Comparison of ENCODE assay signal across 17 cellular contexts in the genomic region with DNA sequence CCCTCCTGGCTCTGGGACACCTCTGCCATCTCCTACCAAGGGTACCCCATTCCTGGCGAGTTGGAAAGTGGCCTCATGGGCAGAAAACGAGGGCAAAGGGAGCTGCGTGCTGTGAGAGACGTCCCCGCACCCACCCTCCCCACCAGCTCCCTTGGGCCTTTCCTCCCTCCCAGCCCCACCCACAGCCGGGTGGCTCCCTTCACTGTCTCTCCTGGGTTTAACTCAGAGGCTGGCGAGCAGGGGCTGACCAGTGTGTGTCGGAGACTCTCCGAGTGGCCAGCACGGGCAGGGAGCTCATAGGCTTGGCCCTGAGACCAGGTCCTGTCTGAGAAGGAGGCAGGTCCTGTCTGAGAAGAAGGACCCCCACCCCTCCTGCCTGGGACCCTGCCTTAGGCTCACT. TPM values are rescaled to one million over a fixed set of nuclear protein-coding genes. Genes with fewer than 3 reads are reported as not detected.
DNase-seq lines count a peak whose midpoint lies in the region; ATAC-seq, FAIRE-seq and TF ChIP-seq lines count a peak whose summit lies in the region.
"Had no signal": no experiment of that assay in that cellular context is flagged by ENCODE, and none has a peak within 500 bp of the region (broad histone marks: within the 10 kb centered on the region; RNA-seq: fewer than 3 reads in every experiment).

No MANE protein-coding gene starts in this region.

- H3K4me3 ChIP-seq in BLaER1: no peak overlapping the region
- H3K4me3 ChIP-seq in K562: no peak overlapping the region
- no peak overlapping the region for H3K4me3 ChIP-seq in mucosa of descending colon
- peak overlapping the region; percentile 40 for H3K4me3 ChIP-seq in thoracic aorta
- H3K4me3 ChIP-seq: BLaER1 treated with 17β-estradiol and CSF1 and Interleukin-3, amounts not matched to agents 10 nM and 100 nM; HAP-1 had no signal

- H2AFZ ChIP-seq in K562 (ENCODE audit: low read depth, low read length): no peak overlapping the region

- FAIRE-seq in K562 (lab: Jason Lieb, UNC): no peak

- no peak for TF ChIP-seq RAD21 in K562 (CRISPR knock-in tag; conservative IDR thresholded peaks at IDR 0.05 in 1 of 2, IDR thresholded peaks at IDR 0.05 in 1 of 2)

- no peaks in the 10 kb centered on the region for H3K79me2 ChIP-seq in K562 (ENCODE audit: control insufficient read depth, insufficient read depth, low read length)

- H3K9ac ChIP-seq in BLaER1: no peak overlapping the region
- no peak overlapping the region for H3K9ac ChIP-seq in K562 (ENCODE audit: insufficient read depth in 1 of 2, low read depth in 2 of 2, low read length in 2 of 2)
- H3K9ac ChIP-seq: BLaER1 treated with 17β-estradiol and CSF1 and Interleukin-3, amounts not matched to agents 10 nM and 100 nM had no signal

- peaks cover 4% of the 10 kb centered on the region for H3K9me1 ChIP-seq in K562 (ENCODE audit: control insufficient read depth, insufficient read depth, low read length)

- ATAC-seq in K562 (no peak), mucosa of descending colon (no peak), thoracic aorta (ENCODE audit: insufficient number of reproducible peaks, low FRiP score, low read depth) (no peak), GM19328 (IDR thresholded peaks at IDR 0.05; ENCODE audit: unreplicated experiment) (no peak)

- H3K27ac ChIP-seq in BLaER1: no peak overlapping the region
- no peak overlapping the region for H3K27ac ChIP-seq in K562 (ENCODE audit: extremely low read depth, low read depth, low read length)
- H3K27ac ChIP-seq in thoracic aorta: peak overlapping the region; percentile 46 to 86
- H3K27ac ChIP-seq: BLaER1 treated with 17β-estradiol and CSF1 and Interleukin-3, amounts not matched to agents 10 nM and 100 nM had no signal

- DNase-seq in K562 (ENCODE audit: extremely low read depth in 1 of 4, low spot score in 3 of 4): no peak
- peak; percentile 11 to 56 (median 47) for DNase-seq in mucosa of descending colon
- DNase-seq in thoracic aorta (ENCODE audit: low spot score): no peak
- no peak for DNase-seq in NCI-H524 (lab: John Stamatoyannopoulos, UW)
- DNase-seq in NCI-H2227 (lab: John Stamatoyannopoulos, UW; ENCODE audit: unreplicated experiment): no peak
- no peak for DNase-seq in H4 (ENCODE audit: low spot score)
- DNase-seq: 8988T, EL, MV-4-11, NCI-H1436, NCI-H2081, NCI-H2227 treated with DMSO at 0.1 percent for 48 hours, OCI-M1 had no signal

- H3K9me3 ChIP-seq in BLaER1 (peaks cover 13% of the 10 kb centered on the region), K562 (replicated peaks; ENCODE audit: control insufficient read depth, insufficient read depth, low read depth, low read length) (no peaks in the 10 kb centered on the region; the same call in none of the 2 replicates), mucosa of descending colon (no peaks in the 10 kb centered on the region), thoracic aorta (no peaks in the 10 kb centered on the region)
- H3K9me3 ChIP-seq: HAP-1 had no signal

- POLR2A ChIA-PET in K562 (lab: Yijun Ruan, JAX): interaction anchor here (0.6 to 1.2 kb wide), 3 partner anchors 11 to 748 kb away, joined by 3 to 4 read pairs (median 4); no protein-coding TSS in a partner anchor

- CTCF ChIA-PET in K562 (lab: Yijun Ruan, JAX; ENCODE audit: low intra/inter-chr PET ratio): no interaction called here

- H3K4me2 ChIP-seq in BLaER1: peak overlapping the region; percentile 17; the same call in 1 of the 2 replicates
- H3K4me2 ChIP-seq in K562 (ENCODE audit: insufficient read depth, low read length): no peak overlapping the region

- TF ChIP-seq EP300 in K562 (IDR thresholded peaks at IDR 0.05; ENCODE audit: low read length): no peak

- intact Hi-C loops in K562 (cut with micrococcal nuclease) (no loop called here), mucosa of descending colon (cut with DNase I, micrococcal nuclease) (no loop called here)

- H4K20me1 ChIP-seq in BLaER1 (peaks cover 16% of the 10 kb centered on the region), K562 (replicated peaks; ENCODE audit: control insufficient read depth, insufficient read depth, low read length) (peaks cover 12% of the 10 kb centered on the region)

- H3K27me3 ChIP-seq in BLaER1 (peaks cover 27% of the 10 kb centered on the region), K562 (ENCODE audit: control insufficient read depth in 2 of 2, insufficient read depth in 2 of 2, low read length in 2 of 2) (peaks cover 5 to 49% of the 10 kb centered on the region in 2 experiments), thoracic aorta (replicated peaks; ENCODE audit: insufficient read depth) (no peaks in the 10 kb centered on the region)

- no TSS peak for BruUV-seq in K562 (replicated peaks; lab: Mats Ljungman, UMichigan)

- H3K4me1 ChIP-seq in BLaER1 (peaks cover 54% of the 10 kb centered on the region), K562 (replicated peaks in 1 of 2; ENCODE audit: control insufficient read depth in 2 of 2, insufficient read depth in 2 of 2, low read length in 2 of 2) (peaks cover 13 to 61% of the 10 kb centered on the region in 2 experiments; a peak in 4 of 5 replicates), mucosa of descending colon (ENCODE audit: low read depth) (peaks cover 41% of the 10 kb centered on the region), thoracic aorta (ENCODE audit: control insufficient read depth in 1 of 2, low read depth in 2 of 2) (peaks cover 32 to 70% of the 10 kb centered on the region in 2 donors)
- H3K4me1 ChIP-seq: HAP-1 had no signal

- no peak for TF ChIP-seq POLR2A in K562 (conservative IDR thresholded peaks at IDR 0.05)

- TF ChIP-seq CTCF in K562 (IDR thresholded peaks at IDR 0.05 in 2 of 3, conservative IDR thresholded peaks at IDR 0.05 in 1 of 3; ENCODE audit: insufficient read depth in 2 of 3, low read depth in 1 of 3, low read length in 3 of 3): no peak
- no peak for TF ChIP-seq CTCF in mucosa of descending colon (IDR thresholded peaks at IDR 0.05)
- TF ChIP-seq CTCF in thoracic aorta (IDR thresholded peaks at IDR 0.05): no peak

- no peaks in the 10 kb centered on the region for H3K36me3 ChIP-seq in BLaER1
- H3K36me3 ChIP-seq in K562 (ENCODE audit: control insufficient read depth, insufficient read depth, low read length): no peaks in the 10 kb centered on the region
- H3K36me3 ChIP-seq in mucosa of descending colon (ENCODE audit: low read depth): no peaks in the 10 kb centered on the region
- no peaks in the 10 kb centered on the region for H3K36me3 ChIP-seq in thoracic aorta
- H3K36me3 ChIP-seq: BLaER1 treated with 17β-estradiol and CSF1 and Interleukin-3, amounts not matched to agents 10 nM and 100 nM; HAP-1 had no signal

- in situ Hi-C loops in K562 (cut with MboI): no loop called here

- WGBS in K562 (ENCODE audit: insufficient coverage, low coverage, missing lambda C conversion rate): 10% methylated on average over 6 of the region's 10 CpGs

TF ChIP-seq in K562, 482 proteins besides CTCF, POLR2A, EP300 and RAD21:
- no peak for TF ChIP-seq HNRNPLL (IDR thresholded peaks at IDR 0.05; ENCODE audit: low read depth, low read length, poor library complexity, severe bottlenecking)
- TF ChIP-seq, protein P1, sequence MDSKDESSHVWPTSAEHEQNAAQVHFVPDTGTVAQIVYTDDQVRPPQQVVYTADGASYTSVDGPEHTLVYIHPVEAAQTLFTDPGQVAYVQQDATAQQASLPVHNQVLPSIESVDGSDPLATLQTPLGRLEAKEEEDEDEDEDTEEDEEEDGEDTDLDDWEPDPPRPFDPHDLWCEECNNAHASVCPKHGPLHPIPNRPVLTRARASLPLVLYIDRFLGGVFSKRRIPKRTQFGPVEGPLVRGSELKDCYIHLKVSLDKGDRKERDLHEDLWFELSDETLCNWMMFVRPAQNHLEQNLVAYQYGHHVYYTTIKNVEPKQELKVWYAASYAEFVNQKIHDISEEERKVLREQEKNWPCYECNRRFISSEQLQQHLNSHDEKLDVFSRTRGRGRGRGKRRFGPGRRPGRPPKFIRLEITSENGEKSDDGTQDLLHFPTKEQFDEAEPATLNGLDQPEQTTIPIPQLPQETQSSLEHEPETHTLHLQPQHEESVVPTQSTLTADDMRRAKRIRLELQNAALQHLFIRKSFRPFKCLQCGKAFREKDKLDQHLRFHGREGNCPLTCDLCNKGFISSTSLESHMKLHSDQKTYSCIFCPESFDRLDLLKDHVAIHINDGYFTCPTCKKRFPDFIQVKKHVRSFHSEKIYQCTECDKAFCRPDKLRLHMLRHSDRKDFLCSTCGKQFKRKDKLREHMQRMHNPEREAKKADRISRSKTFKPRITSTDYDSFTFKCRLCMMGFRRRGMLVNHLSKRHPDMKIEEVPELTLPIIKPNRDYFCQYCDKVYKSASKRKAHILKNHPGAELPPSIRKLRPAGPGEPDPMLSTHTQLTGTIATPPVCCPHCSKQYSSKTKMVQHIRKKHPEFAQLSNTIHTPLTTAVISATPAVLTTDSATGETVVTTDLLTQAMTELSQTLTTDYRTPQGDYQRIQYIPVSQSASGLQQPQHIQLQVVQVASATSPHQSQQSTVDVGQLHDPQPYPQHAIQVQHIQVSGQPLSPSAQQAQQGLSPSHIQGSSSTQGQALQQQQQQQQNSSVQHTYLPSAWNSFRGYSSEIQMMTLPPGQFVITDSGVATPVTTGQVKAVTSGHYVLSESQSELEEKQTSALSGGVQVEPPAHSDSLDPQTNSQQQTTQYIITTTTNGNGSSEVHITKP (IDR thresholded peaks at IDR 0.05; ENCODE audit: partially characterized antibody): peak; percentile 37
- no peak for TF ChIP-seq TAL1 (IDR thresholded peaks at IDR 0.05)

RNA-seq across cellular contexts. Expression of a gene that starts 26.1 kb away (rescaled TPM):
- 12.2 and 22.8 TPM in 2 replicates for total RNA-seq in K562 (2011; cell fraction: chromatin; rRNA removed; ENCODE audit: low replicate concordance)
- total RNA-seq in K562 (2011; cell fraction: nucleolus; rRNA removed): 23.4 and 25.7 TPM in 2 replicates
- total RNA-seq in K562 (2011; cell fraction: nucleoplasm; rRNA removed): 12.5 and 12.8 TPM in 2 replicates
- total RNA-seq in K562 (2014; rRNA removed) (28.2 and 34.9 TPM in 2 replicates), K562 (2014; rRNA removed; fragmentation: Illumina TruSeq; extraction: Trizol) (2.2 and 2.3 TPM in 2 replicates), K562 (2015; rRNA removed; fragmentation: Illumina TruSeq; extraction: Trizol) (10.7 and 14.2 TPM in 2 replicates), K562 (2021) (25.7 and 31.8 TPM in 2 replicates), mucosa of descending colon (100 to 1,000 TPM in 2 of 3 donors, 10 to 100 TPM in 1; 78.6 to 134 (median 116) TPM), thoracic aorta (100 to 1,000 TPM; 141 to 180 TPM)
- polyA plus RNA-seq in K562 (2011; rRNA removed) (2.9 and 6.2 TPM in 2 replicates), K562 (2014; fragmentation: Illumina TruSeq; extraction: Trizol) (1.7 and 10.2 TPM in 2 replicates), K562 (2014; fragmentation: Nextera tagmentation; extraction: Ambion mirVana) (under 1 TPM; 0.17 to 0.18 TPM), K562 (2014; rRNA removed) (19.5 and 23.5 TPM in 2 replicates)
- 14.1 and 23.9 TPM in 2 replicates for polyA plus RNA-seq in K562 (2011; cell fraction: cytosol; rRNA removed)
- polyA plus RNA-seq in K562 (2011; cell fraction: nucleus; rRNA removed): 8.7 and 14.9 TPM in 2 replicates
- polyA plus RNA-seq in K562 (2012): 24.6 and 38.9 TPM in 2 replicates
- polyA minus RNA-seq in K562 (2011; rRNA and poly(A)+ RNA removed): 1.9 and 2.0 TPM in 2 replicates
- 19.5 and 23.5 TPM in 2 replicates for polyA minus RNA-seq in K562 (2011; cell fraction: cytosol; rRNA and poly(A)+ RNA removed)
- polyA minus RNA-seq in K562 (2011; cell fraction: nucleus; rRNA and poly(A)+ RNA removed): 6.1 and 6.4 TPM in 2 replicates
- total RNA-seq in H4 (2014; rRNA removed; shearing (Covaris generic)): 36.6 and 47.8 TPM in 2 replicates

Comparison
In these comparisons a context has a peak if more than half of its experiments do, and no peak if none do; other contexts are left out.
1. H3K27ac ChIP-seq: peak in thoracic aorta (2 of 2); none in BLaER1 (single experiment) and K562 (single experiment).
2. DNase-seq: peak in mucosa of descending colon (3 of 3); none in K562 (0 of 4), thoracic aorta (single experiment), NCI-H524 (0 of 2), NCI-H2227 (single experiment) and H4 (single experiment).